Comparison of ENCODE assay signal across 1 cellular context in genomic region chr12:64029013-64029857, GRCh38.
TF ChIP-seq lines count a peak whose summit lies in the region.

No MANE protein-coding gene starts in this region.

TF ChIP-seq in IMR-90, 13 proteins besides CTCF, POLR2A, EP300 and RAD21:
- TF ChIP-seq RCOR1 (IDR thresholded peaks at IDR 0.05; ENCODE audit: insufficient replicate concordance, low read length) (no peak), MAZ (IDR thresholded peaks at IDR 0.05; ENCODE audit: borderline replicate concordance, low read depth, low read length) (no peak), CEBPB (IDR thresholded peaks at IDR 0.05; ENCODE audit: low read depth, low read length) (no peak), RFX5 (IDR thresholded peaks at IDR 0.05; ENCODE audit: low read depth, low read length) (no peak), NFE2L2 (IDR thresholded peaks at IDR 0.05; ENCODE audit: low read depth, low read length) (no peak), CHD1 (IDR thresholded peaks at IDR 0.05; ENCODE audit: low read depth, low read length) (no peak)
